ENCODE assay signal across 12 cellular contexts in the genomic region with DNA sequence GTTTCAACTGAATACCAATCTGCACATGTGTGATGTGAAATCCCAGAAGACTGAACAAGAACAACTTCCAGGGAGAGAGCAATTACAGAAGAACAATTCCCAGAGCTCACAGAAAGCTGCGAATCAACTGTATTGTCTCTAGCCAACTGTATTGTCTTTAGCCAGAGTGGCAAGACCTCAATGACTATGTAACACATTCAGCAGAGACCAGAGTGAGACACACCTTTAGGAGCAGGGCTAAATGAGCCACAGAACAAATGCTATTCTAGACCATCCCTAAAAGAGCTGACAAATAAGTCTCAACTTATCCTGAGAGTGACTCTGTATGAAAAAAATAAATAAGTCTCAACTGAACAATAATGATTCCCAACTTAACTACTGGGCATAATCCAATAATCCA.
"Had no signal": no experiment of that assay in that cellular context is flagged by ENCODE, and none has a peak within 500 bp of the region (broad histone marks: within the 10 kb centered on the region; RNA-seq: fewer than 3 reads in every experiment).

No MANE protein-coding gene starts in this region.

- H3K36me3 ChIP-seq: colonic mucosa, right lobe of liver, vagina had no signal

- H3K4me1 ChIP-seq: colonic mucosa had no signal

- H3K4me2 ChIP-seq: hepatocyte had no signal

- H3K4me3 Mint-ChIP-seq: stimulated activated naive B cell treated with anti-CD40 and anti-IgM and Interleukin-4, amounts not matched to agents 10 μg/mL and 1 μg/mL and 100 μg/mL, for 72 hours had no signal

- H3K27me3 Mint-ChIP-seq: naive B cell; stimulated activated naive B cell treated with anti-CD40 and anti-IgM and Interleukin-4, amounts not matched to agents 10 μg/mL and 1 μg/mL and 100 μg/mL, for 72 hours had no signal

- DNase-seq: activated CD4-positive, alpha-beta T cell treated with anti-CD3 and anti-CD28 coated beads for 1 hour; activated CD4-positive, alpha-beta T cell treated with anti-CD3 and anti-CD28 coated beads, Interleukin-2, amount 50 U/mL, for 48 hours; activated naive CD4-positive, alpha-beta T cell; colonic mucosa; effector CD8-positive, alpha-beta T cell; midbrain; naive B cell; right lobe of liver; stimulated activated naive B cell treated with anti-CD40 and anti-IgM and Interleukin-4, amounts not matched to agents 10 μg/mL and 1 μg/mL and 100 μg/mL, for 72 hours had no signal

- H3K27me3 ChIP-seq: colonic mucosa, hepatocyte, right lobe of liver, tibial nerve, vagina had no signal

- H3K4me3 ChIP-seq: colonic mucosa, hepatocyte, right lobe of liver, tibial nerve, vagina had no signal

- H2AFZ ChIP-seq: hepatocyte had no signal

- H3K27ac Mint-ChIP-seq: stimulated activated naive B cell treated with anti-CD40 and anti-IgM and Interleukin-4, amounts not matched to agents 10 μg/mL and 1 μg/mL and 100 μg/mL, for 72 hours had no signal

- ATAC-seq: right lobe of liver; stimulated activated naive B cell treated with anti-CD40 and anti-IgM and Interleukin-4, amounts not matched to agents 10 μg/mL and 1 μg/mL and 100 μg/mL, for 72 hours had no signal

- H3K27ac ChIP-seq: colonic mucosa, hepatocyte, right lobe of liver, tibial nerve, vagina had no signal

- H3K9me3 ChIP-seq: colonic mucosa, right lobe of liver, tibial nerve, vagina had no signal
